1 cellular context compared by ENCODE assay signal in genomic region chr17:29390856-29391631, GRCh38.
TF ChIP-seq lines count a peak whose summit lies in the region.

No MANE protein-coding gene starts in this region.

TF ChIP-seq in HEK293, 187 proteins besides CTCF, POLR2A, EP300 and RAD21 (continued from another document and continues in another):
- TF ChIP-seq, protein P1, sequence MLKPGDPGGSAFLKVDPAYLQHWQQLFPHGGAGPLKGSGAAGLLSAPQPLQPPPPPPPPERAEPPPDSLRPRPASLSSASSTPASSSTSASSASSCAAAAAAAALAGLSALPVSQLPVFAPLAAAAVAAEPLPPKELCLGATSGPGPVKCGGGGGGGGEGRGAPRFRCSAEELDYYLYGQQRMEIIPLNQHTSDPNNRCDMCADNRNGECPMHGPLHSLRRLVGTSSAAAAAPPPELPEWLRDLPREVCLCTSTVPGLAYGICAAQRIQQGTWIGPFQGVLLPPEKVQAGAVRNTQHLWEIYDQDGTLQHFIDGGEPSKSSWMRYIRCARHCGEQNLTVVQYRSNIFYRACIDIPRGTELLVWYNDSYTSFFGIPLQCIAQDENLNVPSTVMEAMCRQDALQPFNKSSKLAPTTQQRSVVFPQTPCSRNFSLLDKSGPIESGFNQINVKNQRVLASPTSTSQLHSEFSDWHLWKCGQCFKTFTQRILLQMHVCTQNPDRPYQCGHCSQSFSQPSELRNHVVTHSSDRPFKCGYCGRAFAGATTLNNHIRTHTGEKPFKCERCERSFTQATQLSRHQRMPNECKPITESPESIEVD (tag by site-specific recombination; IDR thresholded peaks at IDR 0.05): no peak
- TF ChIP-seq ZNF629 (tag by site-specific recombination; IDR thresholded peaks at IDR 0.05) (no peak), ZNF335 (tag by site-specific recombination; conservative IDR thresholded peaks at IDR 0.05) (peak; percentile 57), ZNF138 (tag by site-specific recombination; IDR thresholded peaks at IDR 0.05; ENCODE audit: borderline replicate concordance) (no peak), OVOL3 (tag by site-specific recombination; IDR thresholded peaks at IDR 0.05) (no peak), ZNF530 (tag by site-specific recombination; IDR thresholded peaks at IDR 0.05; ENCODE audit: low read depth) (no peak), ZNF585B (tag by site-specific recombination; IDR thresholded peaks at IDR 0.05) (no peak), TCF7L2 (IDR thresholded peaks at IDR 0.05; ENCODE audit: borderline replicate concordance, low read depth, low read length) (no peak), PRDM2 (tag by site-specific recombination; IDR thresholded peaks at IDR 0.05; ENCODE audit: borderline replicate concordance) (no peak), ZNF791 (tag by site-specific recombination; IDR thresholded peaks at IDR 0.05) (no peak), ZNF169 (tag by site-specific recombination; IDR thresholded peaks at IDR 0.05) (no peak), ZIC2 (tag by site-specific recombination; IDR thresholded peaks at IDR 0.05) (peak; percentile 35; the same call in 1 of the 2 replicates), GLI2 (tag by site-specific recombination; IDR thresholded peaks at IDR 0.05; ENCODE audit: borderline replicate concordance, low read depth) (no peak), SETDB1 (IDR thresholded peaks at IDR 0.05; ENCODE audit: insufficient read length, low read length) (no peak), ZBTB26 (tag by site-specific recombination; optimal IDR thresholded peaks at IDR 0.05) (no peak), ZNF561 (tag by site-specific recombination; IDR thresholded peaks at IDR 0.05; ENCODE audit: borderline replicate concordance) (0 out of 2 replicates have a peak, but pooled peaks have one; percentile 32), ZFHX2 (tag by site-specific recombination; conservative IDR thresholded peaks at IDR 0.05) (peak; percentile 93), HOXD13 (CRISPR knock-in tag; IDR thresholded peaks at IDR 0.05; ENCODE audit: borderline replicate concordance) (no peak), GLI4 (tag by site-specific recombination; IDR thresholded peaks at IDR 0.05) (no peak), TRIM28 (IDR thresholded peaks at IDR 0.05; ENCODE audit: borderline replicate concordance, low read length) (no peak), REPIN1 (tag by site-specific recombination; IDR thresholded peaks at IDR 0.05; ENCODE audit: low read depth) (no peak), ZNF223 (tag by site-specific recombination; IDR thresholded peaks at IDR 0.05) (no peak), SP7 (tag by site-specific recombination; IDR thresholded peaks at IDR 0.05) (peak; percentile 37; the same call in 1 of the 2 replicates), ZNF510 (tag by site-specific recombination; IDR thresholded peaks at IDR 0.05; ENCODE audit: insufficient replicate concordance) (no peak), ZSCAN4 (tag by site-specific recombination; IDR thresholded peaks at IDR 0.05) (no peak), ZNF843 (tag by site-specific recombination; IDR thresholded peaks at IDR 0.05) (no peak), ZNF707 (tag by site-specific recombination; IDR thresholded peaks at IDR 0.05) (no peak), ZNF404 (tag by site-specific recombination; IDR thresholded peaks at IDR 0.05) (no peak), YY2 (tag by site-specific recombination; IDR thresholded peaks at IDR 0.05) (no peak), ZNF837 (tag by site-specific recombination; IDR thresholded peaks at IDR 0.05) (no peak), ZNF18 (tag by site-specific recombination; IDR thresholded peaks at IDR 0.05) (no peak), ZNF626 (tag by site-specific recombination; IDR thresholded peaks at IDR 0.05) (no peak), ZNF214 (tag by site-specific recombination; IDR thresholded peaks at IDR 0.05; ENCODE audit: borderline replicate concordance) (no peak), ZNF157 (tag by site-specific recombination; IDR thresholded peaks at IDR 0.05) (no peak)
- TF ChIP-seq, protein P2, sequence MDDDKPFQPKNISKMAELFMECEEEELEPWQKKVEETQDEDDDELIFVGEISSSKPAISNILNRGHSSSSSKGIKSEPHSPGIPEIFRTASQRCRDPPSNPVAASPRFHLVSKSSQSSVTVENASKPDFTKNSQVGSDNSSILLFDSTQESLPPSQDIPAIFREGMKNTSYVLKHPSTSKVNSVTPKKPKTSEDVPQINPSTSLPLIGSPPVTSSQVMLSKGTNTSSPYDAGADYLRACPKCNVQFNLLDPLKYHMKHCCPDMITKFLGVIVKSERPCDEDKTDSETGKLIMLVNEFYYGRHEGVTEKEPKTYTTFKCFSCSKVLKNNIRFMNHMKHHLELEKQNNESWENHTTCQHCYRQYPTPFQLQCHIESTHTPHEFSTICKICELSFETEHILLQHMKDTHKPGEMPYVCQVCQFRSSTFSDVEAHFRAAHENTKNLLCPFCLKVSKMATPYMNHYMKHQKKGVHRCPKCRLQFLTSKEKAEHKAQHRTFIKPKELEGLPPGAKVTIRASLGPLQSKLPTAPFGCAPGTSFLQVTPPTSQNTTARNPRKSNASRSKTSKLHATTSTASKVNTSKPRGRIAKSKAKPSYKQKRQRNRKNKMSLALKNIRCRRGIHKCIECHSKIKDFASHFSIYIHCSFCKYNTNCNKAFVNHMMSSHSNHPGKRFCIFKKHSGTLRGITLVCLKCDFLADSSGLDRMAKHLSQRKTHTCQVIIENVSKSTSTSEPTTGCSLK (tag by site-specific recombination; IDR thresholded peaks at IDR 0.05): no peak
- TF ChIP-seq, protein P3, sequence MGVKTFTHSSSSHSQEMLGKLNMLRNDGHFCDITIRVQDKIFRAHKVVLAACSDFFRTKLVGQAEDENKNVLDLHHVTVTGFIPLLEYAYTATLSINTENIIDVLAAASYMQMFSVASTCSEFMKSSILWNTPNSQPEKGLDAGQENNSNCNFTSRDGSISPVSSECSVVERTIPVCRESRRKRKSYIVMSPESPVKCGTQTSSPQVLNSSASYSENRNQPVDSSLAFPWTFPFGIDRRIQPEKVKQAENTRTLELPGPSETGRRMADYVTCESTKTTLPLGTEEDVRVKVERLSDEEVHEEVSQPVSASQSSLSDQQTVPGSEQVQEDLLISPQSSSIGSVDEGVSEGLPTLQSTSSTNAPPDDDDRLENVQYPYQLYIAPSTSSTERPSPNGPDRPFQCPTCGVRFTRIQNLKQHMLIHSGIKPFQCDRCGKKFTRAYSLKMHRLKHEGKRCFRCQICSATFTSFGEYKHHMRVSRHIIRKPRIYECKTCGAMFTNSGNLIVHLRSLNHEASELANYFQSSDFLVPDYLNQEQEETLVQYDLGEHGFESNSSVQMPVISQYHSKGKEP (tag by site-specific recombination; IDR thresholded peaks at IDR 0.05): 0 out of 2 replicates have a peak, but pooled peaks have one; percentile 7
- TF ChIP-seq, protein P4, sequence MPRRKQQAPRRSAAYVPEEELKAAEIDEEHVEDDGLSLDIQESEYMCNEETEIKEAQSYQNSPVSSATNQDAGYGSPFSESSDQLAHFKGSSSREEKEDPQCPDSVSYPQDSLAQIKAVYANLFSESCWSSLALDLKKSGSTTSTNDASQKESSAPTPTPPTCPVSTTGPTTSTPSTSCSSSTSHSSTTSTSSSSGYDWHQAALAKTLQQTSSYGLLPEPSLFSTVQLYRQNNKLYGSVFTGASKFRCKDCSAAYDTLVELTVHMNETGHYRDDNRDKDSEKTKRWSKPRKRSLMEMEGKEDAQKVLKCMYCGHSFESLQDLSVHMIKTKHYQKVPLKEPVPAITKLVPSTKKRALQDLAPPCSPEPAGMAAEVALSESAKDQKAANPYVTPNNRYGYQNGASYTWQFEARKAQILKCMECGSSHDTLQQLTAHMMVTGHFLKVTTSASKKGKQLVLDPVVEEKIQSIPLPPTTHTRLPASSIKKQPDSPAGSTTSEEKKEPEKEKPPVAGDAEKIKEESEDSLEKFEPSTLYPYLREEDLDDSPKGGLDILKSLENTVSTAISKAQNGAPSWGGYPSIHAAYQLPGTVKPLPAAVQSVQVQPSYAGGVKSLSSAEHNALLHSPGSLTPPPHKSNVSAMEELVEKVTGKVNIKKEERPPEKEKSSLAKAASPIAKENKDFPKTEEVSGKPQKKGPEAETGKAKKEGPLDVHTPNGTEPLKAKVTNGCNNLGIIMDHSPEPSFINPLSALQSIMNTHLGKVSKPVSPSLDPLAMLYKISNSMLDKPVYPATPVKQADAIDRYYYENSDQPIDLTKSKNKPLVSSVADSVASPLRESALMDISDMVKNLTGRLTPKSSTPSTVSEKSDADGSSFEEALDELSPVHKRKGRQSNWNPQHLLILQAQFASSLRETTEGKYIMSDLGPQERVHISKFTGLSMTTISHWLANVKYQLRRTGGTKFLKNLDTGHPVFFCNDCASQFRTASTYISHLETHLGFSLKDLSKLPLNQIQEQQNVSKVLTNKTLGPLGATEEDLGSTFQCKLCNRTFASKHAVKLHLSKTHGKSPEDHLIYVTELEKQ (tag by site-specific recombination; IDR thresholded peaks at IDR 0.05; ENCODE audit: borderline replicate concordance): no peak
- TF ChIP-seq, protein P5, sequence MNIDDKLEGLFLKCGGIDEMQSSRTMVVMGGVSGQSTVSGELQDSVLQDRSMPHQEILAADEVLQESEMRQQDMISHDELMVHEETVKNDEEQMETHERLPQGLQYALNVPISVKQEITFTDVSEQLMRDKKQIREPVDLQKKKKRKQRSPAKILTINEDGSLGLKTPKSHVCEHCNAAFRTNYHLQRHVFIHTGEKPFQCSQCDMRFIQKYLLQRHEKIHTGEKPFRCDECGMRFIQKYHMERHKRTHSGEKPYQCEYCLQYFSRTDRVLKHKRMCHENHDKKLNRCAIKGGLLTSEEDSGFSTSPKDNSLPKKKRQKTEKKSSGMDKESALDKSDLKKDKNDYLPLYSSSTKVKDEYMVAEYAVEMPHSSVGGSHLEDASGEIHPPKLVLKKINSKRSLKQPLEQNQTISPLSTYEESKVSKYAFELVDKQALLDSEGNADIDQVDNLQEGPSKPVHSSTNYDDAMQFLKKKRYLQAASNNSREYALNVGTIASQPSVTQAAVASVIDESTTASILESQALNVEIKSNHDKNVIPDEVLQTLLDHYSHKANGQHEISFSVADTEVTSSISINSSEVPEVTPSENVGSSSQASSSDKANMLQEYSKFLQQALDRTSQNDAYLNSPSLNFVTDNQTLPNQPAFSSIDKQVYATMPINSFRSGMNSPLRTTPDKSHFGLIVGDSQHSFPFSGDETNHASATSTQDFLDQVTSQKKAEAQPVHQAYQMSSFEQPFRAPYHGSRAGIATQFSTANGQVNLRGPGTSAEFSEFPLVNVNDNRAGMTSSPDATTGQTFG (tag by site-specific recombination; IDR thresholded peaks at IDR 0.05; ENCODE audit: borderline replicate concordance): no peak
